ENCODE assay signal across 9 cellular contexts in the genomic region with DNA sequence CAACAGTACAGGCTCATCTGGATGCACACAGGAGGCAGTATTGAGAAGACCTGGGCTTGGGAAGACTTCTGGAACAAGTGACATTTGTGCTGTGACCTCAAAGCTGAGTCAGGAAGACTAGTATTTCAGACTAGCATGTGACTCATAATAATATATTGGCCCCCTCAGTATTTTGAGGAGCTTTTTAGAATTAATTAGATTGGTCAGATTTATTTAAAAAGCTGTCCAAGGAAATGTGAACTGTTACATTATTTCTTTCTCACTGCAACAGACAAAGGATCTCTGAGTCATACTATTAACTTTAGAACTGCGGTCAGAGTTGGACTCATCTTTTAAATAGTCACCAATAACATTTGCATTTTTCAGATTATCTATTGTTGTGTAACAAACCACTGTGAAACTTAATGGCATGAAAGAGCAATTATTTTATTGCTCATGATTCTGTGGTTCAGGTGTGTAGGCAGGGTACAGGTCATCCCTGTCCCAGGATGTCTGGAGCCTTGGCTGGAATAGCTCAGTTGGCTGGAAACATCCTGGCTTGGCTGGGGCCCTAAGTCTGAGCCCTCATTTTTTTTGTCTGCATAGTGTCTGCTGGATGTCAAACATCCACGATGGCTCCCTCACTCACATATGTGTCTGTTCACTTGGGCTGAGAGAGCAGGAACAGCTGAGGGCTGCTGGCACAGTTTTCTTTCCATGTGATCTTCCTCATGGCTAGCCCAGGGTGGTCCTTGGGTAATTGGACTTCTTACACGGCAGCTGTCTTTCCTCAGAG. TPM values are rescaled to one million over a fixed set of nuclear protein-coding genes. Genes with fewer than 3 reads are reported as not detected.
DNase-seq lines count a peak whose midpoint lies in the region; ATAC-seq and TF ChIP-seq lines count a peak whose summit lies in the region.
"Had no signal": no experiment of that assay in that cellular context is flagged by ENCODE, and none has a peak within 500 bp of the region (broad histone marks: within the 10 kb centered on the region; RNA-seq: fewer than 3 reads in every experiment).

No MANE protein-coding gene starts in this region.

- H3K4me3 ChIP-seq in astrocyte of the spinal cord (ENCODE audit: low read depth, low read length): no peak overlapping the region

- TF ChIP-seq CTCF in astrocyte of the spinal cord (IDR thresholded peaks at IDR 0.05; ENCODE audit: low read depth, low read length): peak; percentile 41

- DNase-seq in stimulated activated CD4-positive, alpha-beta T cell treated with anti-CD3 and anti-CD28 coated beads, Interleukin-4, amount 100 ng/mL, for 24 hours: peak; percentile 17
- no peak for DNase-seq in stimulated activated CD4-positive, alpha-beta T cell treated with anti-CD3 and anti-CD28 coated beads, Interleukin-2, amount 100 ng/mL, for 24 hours
- DNase-seq in astrocyte of the spinal cord (ENCODE audit: low read depth, low spot score): peak; percentile 97
- DNase-seq in lung microvascular endothelial cell (ENCODE audit: low read depth in 2 of 2): peak; percentile 4 to 78
- DNase-seq in NCI-H69 (lab: John Stamatoyannopoulos, UW): no peak
- no peak for DNase-seq in activated effector memory CD4-positive, alpha-beta T cell treated with anti-CD3 and anti-CD28 coated beads, Interleukin-2, amount 50 U/mL, for 16 hours
- no peak for DNase-seq in ecto neural progenitor cell (ENCODE audit: low spot score)
- DNase-seq: DND-41 had no signal

- peak; percentile 88 for ATAC-seq in HG03103 (IDR thresholded peaks at IDR 0.05; ENCODE audit: low read depth, unreplicated experiment)

- in situ Hi-C loops in astrocyte of the spinal cord (cut with HindIII; ENCODE audit: low sequenced_read_pairs): no loop called here

RNA-seq across cellular contexts. Expression of a gene that starts 46.8 kb away (rescaled TPM):
- 11.8 and 16.3 TPM in 2 replicates for total RNA-seq in lung microvascular endothelial cell

Comparison
In these comparisons a context has a peak if more than half of its experiments do, and no peak if none do; other contexts are left out.
1. DNase-seq: peak in stimulated activated CD4-positive, alpha-beta T cell treated with anti-CD3 and anti-CD28 coated beads, Interleukin-4, amount 100 ng/mL, for 24 hours (single experiment), astrocyte of the spinal cord (single experiment) and lung microvascular endothelial cell (2 of 2); none in stimulated activated CD4-positive, alpha-beta T cell treated with anti-CD3 and anti-CD28 coated beads, Interleukin-2, amount 100 ng/mL, for 24 hours (0 of 2), NCI-H69 (single experiment), activated effector memory CD4-positive, alpha-beta T cell treated with anti-CD3 and anti-CD28 coated beads, Interleukin-2, amount 50 U/mL, for 16 hours (single experiment) and ecto neural progenitor cell (single experiment).